ENCODE assay signal across 8 cellular contexts in the genomic region with DNA sequence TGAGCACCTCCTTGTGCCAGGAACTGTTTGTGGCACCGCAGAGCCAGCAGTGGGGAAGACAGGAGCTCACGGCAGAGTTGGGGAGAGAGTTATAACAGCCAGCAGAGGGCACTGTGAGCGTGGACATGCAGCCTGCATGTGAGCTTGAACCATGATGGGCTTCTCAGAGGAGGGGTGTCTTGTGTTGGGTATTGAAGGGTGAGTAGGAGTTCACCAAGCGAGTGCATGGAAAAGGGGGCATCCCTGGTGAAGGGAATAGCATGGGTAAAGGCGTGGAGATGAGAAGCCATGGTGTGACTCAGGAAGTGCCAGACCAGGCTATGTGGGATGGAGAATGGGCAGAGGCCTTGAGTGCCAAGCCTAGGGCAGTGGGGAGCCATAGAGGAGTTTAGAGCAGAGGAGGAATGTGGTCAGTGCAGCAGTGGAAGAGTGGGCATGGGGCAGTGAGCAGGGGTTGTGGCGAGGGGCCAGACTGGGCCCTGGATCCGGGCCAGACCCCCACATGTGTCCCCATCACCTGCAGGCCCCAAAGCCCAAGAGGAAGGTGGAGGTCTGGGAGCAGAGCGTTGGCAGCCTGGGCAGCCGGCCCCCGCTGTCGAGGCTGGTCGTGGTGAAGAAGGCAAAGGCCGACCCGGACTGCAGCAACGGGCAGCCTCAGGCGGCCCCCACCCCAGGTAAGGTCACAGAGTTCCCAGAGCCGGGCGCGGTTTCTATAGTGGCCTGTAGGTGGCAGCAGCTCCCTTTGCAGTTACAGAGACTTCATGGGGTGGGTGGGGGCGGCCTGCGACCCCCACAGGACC. TPM values are rescaled to one million over a fixed set of nuclear protein-coding genes. Genes with fewer than 3 reads are reported as not detected.
DNase-seq lines count a peak whose midpoint lies in the region; ATAC-seq, FAIRE-seq and TF ChIP-seq lines count a peak whose summit lies in the region.

No MANE protein-coding gene starts in this region.

- no peak for FAIRE-seq in urothelium cell line (lab: Jason Lieb, UNC)

- H3K4me2 ChIP-seq in PC-9 (no peak overlapping the region), osteoblast (ENCODE audit: insufficient read depth, low read length) (no peak overlapping the region)

- H3K36me3 ChIP-seq in PC-9 (ENCODE audit: low read depth) (no peaks in the 10 kb centered on the region), osteoblast (ENCODE audit: insufficient read depth, low read length) (peaks cover 12% of the 10 kb centered on the region)

- no peaks in the 10 kb centered on the region for H3K79me2 ChIP-seq in PC-9 (ENCODE audit: low read depth)
- H3K79me2 ChIP-seq in osteoblast (ENCODE audit: insufficient read depth, low read length): no peaks in the 10 kb centered on the region

- H4K20me1 ChIP-seq in PC-9 (ENCODE audit: insufficient read depth) (no peaks in the 10 kb centered on the region), osteoblast (ENCODE audit: insufficient read depth, low read length) (no peaks in the 10 kb centered on the region)

- no peaks in the 10 kb centered on the region for H3F3A ChIP-seq in PC-9 (ENCODE audit: insufficient read depth, low read depth)

- POLR2A ChIA-PET in AG04449 (lab: Yijun Ruan, JAX) (no interaction called here), PC-9 (lab: Charles Lee; ENCODE audit: unreplicated experiment) (interaction anchor here (0.7 kb wide), 1 partner anchor 268 kb away, joined by 14 read pairs; the partner anchor contains the start of gene PLIN5)

- H3K4me1 ChIP-seq in PC-9 (replicated peaks; ENCODE audit: insufficient read depth) (no peaks in the 10 kb centered on the region), osteoblast (ENCODE audit: insufficient read depth, low read length) (no peaks in the 10 kb centered on the region)

- H3K27ac ChIP-seq in PC-9: no peak overlapping the region
- H3K27ac ChIP-seq in osteoblast (ENCODE audit: low read depth, low read length): no peak overlapping the region

- no peak for ATAC-seq in GM21529 (IDR thresholded peaks at IDR 0.05; ENCODE audit: unreplicated experiment)

- DNase-seq in AG04449 (ENCODE audit: low read depth, low spot score) (no peak), GM20000 (ENCODE audit: low spot score) (peak; percentile 78), PC-9 (peak; percentile 27 to 42), fibroblast of peridontal ligament (ENCODE audit: extremely low read depth) (peak; percentile 33), osteoblast (ENCODE audit: insufficient read length, low spot score, missing footprints) (peak; percentile 92), urothelium cell line (ENCODE audit: low spot score) (peak; percentile 49)
- DNase-seq in activated T-cell treated with anti-CD3 and anti-CD28 coated beads, Interleukin-2, amount 50 U/mL, for 1 hour: peak; percentile 69

- intact Hi-C loops in PC-9 (cut with micrococcal nuclease; ENCODE audit: unreplicated experiment): loop anchor here (1.0 kb wide), 1 partner anchor 85 kb away; no protein-coding TSS in a partner anchor

- no peak overlapping the region for H3K4me3 ChIP-seq in AG04449 (ENCODE audit: low read depth, low read length)
- no peak overlapping the region for H3K4me3 ChIP-seq in PC-9
- no peak overlapping the region for H3K4me3 ChIP-seq in osteoblast (ENCODE audit: insufficient read depth, low read length)

- H3K9me3 ChIP-seq in PC-9 (ENCODE audit: insufficient read depth, low read depth) (no peaks in the 10 kb centered on the region), osteoblast (ENCODE audit: low read depth, low read length) (no peaks in the 10 kb centered on the region)

- TF ChIP-seq CTCF in AG04449 (IDR thresholded peaks at IDR 0.05; ENCODE audit: insufficient read depth, low read length, missing control alignments) (peak; percentile 74), GM20000 (IDR thresholded peaks at IDR 0.05; ENCODE audit: extremely low read depth, missing control alignments) (peak; percentile 55), PC-9 (conservative IDR thresholded peaks at IDR 0.05) (peak; percentile 68), osteoblast (IDR thresholded peaks at IDR 0.05; ENCODE audit: extremely low read depth, low read depth, low read length) (peak; percentile 58)

- CTCF ChIA-PET in AG04449 (lab: Yijun Ruan, JAX): interaction anchor here (0.6 to 6.7 kb wide), 31 partner anchors 9 to 370 kb away, joined by 3 to 77 read pairs (median 5); partner anchors contain the start of genes CHAF1A, MPND, PLIN4 and PLIN5
- CTCF ChIA-PET in PC-9 (lab: Charles Lee): interaction anchor here (0.6 to 1.9 kb wide), 5 partner anchors 77 to 1320 kb away, joined by 3 to 9 read pairs (median 5); no protein-coding TSS in a partner anchor

- H2AFZ ChIP-seq in PC-9: no peak overlapping the region
- no peak overlapping the region for H2AFZ ChIP-seq in osteoblast (ENCODE audit: low read length)

- H3K27me3 ChIP-seq in PC-9 (ENCODE audit: insufficient read depth, low read depth) (no peaks in the 10 kb centered on the region), osteoblast (ENCODE audit: insufficient read depth, low read length) (no peaks in the 10 kb centered on the region)

- H3K9me2 ChIP-seq in PC-9 (ENCODE audit: insufficient read depth): no peaks in the 10 kb centered on the region

- BruUV-seq in PC-9 (replicated peaks; lab: Mats Ljungman, UMichigan): no TSS peak

RNA-seq across cellular contexts. Expression of gene SHD, which starts 11.8 kb away (rescaled TPM):
- total RNA-seq in PC-9 (2021): not detected in 2 replicates
- not detected in 2 replicates for total RNA-seq in osteoblast

RNA-seq across cellular contexts. Expression of gene YJU2, which starts 20.4 kb away (rescaled TPM):
- 8.7 and 11.0 TPM in 2 replicates for total RNA-seq in PC-9 (2021)
- total RNA-seq in osteoblast: 15.3 and 17.0 TPM in 2 replicates

RNA-seq across cellular contexts. Expression of gene TMIGD2, which starts 34.9 kb away (rescaled TPM):
- not detected in 2 replicates for total RNA-seq in PC-9 (2021)
- total RNA-seq in osteoblast: not detected in 2 replicates

RNA-seq across cellular contexts. Expression of gene FSD1, which starts 37.1 kb away (rescaled TPM):
- not detected in 2 replicates for total RNA-seq in PC-9 (2021)
- 0.29 and 1.1 TPM in 2 replicates for total RNA-seq in osteoblast

RNA-seq across cellular contexts. Expression of gene EBI3, which starts 38.0 kb away (rescaled TPM):
- total RNA-seq in PC-9 (2021) (not detected in 2 replicates), osteoblast (not detected in 2 replicates)
